In genomic region chr10:26489081-26489480, GRCh38 we compare ENCODE assay signal across 13 cellular contexts. TPM values are rescaled to one million over a fixed set of nuclear protein-coding genes. Genes with fewer than 3 reads are reported as not detected.
A peak's percentile ranks its signal among the peaks of the same experiment; 100 is the strongest.
DNase-seq lines count a peak whose midpoint lies in the region; ATAC-seq lines count a peak whose summit lies in the region.
"Had no signal": no experiment of that assay in that cellular context is flagged by ENCODE, and none has a peak within 500 bp of the region (broad histone marks: within the 10 kb centered on the region; RNA-seq: fewer than 3 reads in every experiment).

No MANE protein-coding gene starts in this region.

- H3K4me3 Mint-ChIP-seq in activated T-cell treated with anti-CD3 and anti-CD28 coated beads, Interleukin-2, amount 50 U/mL, for 72 hours = peak overlapping the region in 1 of 2 donors; percentile 67
- peak overlapping the region in 2 of 3 donors; percentile 0 to 20 for H3K4me3 Mint-ChIP-seq in T-cell
- H3K4me3 Mint-ChIP-seq in dendritic cell treated with granulocyte-macrophage colony-stimulating factor and Interleukin-4, amounts not matched to agents 40 ng/mL and 50 ng/mL, for 4 days = no peak overlapping the region
- peak overlapping the region in 1 of 2 donors; percentile 71 for H3K4me3 Mint-ChIP-seq in stimulated activated naive B cell treated with anti-CD40 and anti-IgM and Interleukin-4, amounts not matched to agents 10 μg/mL and 1 μg/mL and 100 μg/mL, for 72 hours
- H3K4me3 Mint-ChIP-seq: neural crest cell had no signal

- CTCF ChIA-PET in T-cell (lab: Charles Lee) = interaction anchor here (0.5 to 1.0 kb wide), 3 partner anchors 20 to 702 kb away, joined by 3 read pairs; no protein-coding TSS in a partner anchor

- peak overlapping the region; percentile 58 for H3K27ac Mint-ChIP-seq in activated T-cell treated with anti-CD3 and anti-CD28 coated beads, Interleukin-2, amount 50 U/mL, for 72 hours
- peak overlapping the region; percentile 91 to 92 for H3K27ac Mint-ChIP-seq in T-cell
- H3K27ac Mint-ChIP-seq in dendritic cell treated with granulocyte-macrophage colony-stimulating factor and Interleukin-4, amounts not matched to agents 40 ng/mL and 50 ng/mL, for 4 days = peak overlapping the region; percentile 60
- H3K27ac Mint-ChIP-seq in stimulated activated naive B cell treated with anti-CD40 and anti-IgM and Interleukin-4, amounts not matched to agents 10 μg/mL and 1 μg/mL and 100 μg/mL, for 72 hours = peak overlapping the region; percentile 92

- ATAC-seq in activated T-cell treated with anti-CD3 and anti-CD28 coated beads, Interleukin-2, amount 50 U/mL, for 72 hours (replicated peaks in 1 of 2) = no peak
- ATAC-seq in T-cell (replicated peaks in 1 of 4) (no peak), HG02970 (IDR thresholded peaks at IDR 0.05; ENCODE audit: low FRiP score, unreplicated experiment) (no peak)
- no peak for ATAC-seq in stimulated activated naive B cell treated with anti-CD40 and anti-IgM and Interleukin-4, amounts not matched to agents 10 μg/mL and 1 μg/mL and 100 μg/mL, for 72 hours (replicated peaks)
- ATAC-seq: body of pancreas had no signal

- POLR2A ChIA-PET in T-cell (lab: Charles Lee) = no interaction called here

- H3K4me1 Mint-ChIP-seq in activated T-cell treated with anti-CD3 and anti-CD28 coated beads, Interleukin-2, amount 50 U/mL, for 72 hours (ENCODE audit: low read depth) = peaks cover 54% of the 10 kb centered on the region
- H3K4me1 Mint-ChIP-seq in T-cell = peaks cover 64 to 68% (median 65%) of the 10 kb centered on the region in 3 donors
- H3K4me1 Mint-ChIP-seq in dendritic cell treated with granulocyte-macrophage colony-stimulating factor and Interleukin-4, amounts not matched to agents 40 ng/mL and 50 ng/mL, for 4 days (ENCODE audit: low read depth) = peaks cover 59% of the 10 kb centered on the region
- peaks cover 33 to 53% of the 10 kb centered on the region in 2 donors for H3K4me1 Mint-ChIP-seq in stimulated activated naive B cell treated with anti-CD40 and anti-IgM and Interleukin-4, amounts not matched to agents 10 μg/mL and 1 μg/mL and 100 μg/mL, for 72 hours

- intact Hi-C loops in dendritic cell treated with granulocyte-macrophage colony-stimulating factor and Interleukin-4, amounts not matched to agents 40 ng/mL and 50 ng/mL, for 4 days (cut with micrococcal nuclease) = no loop called here

- DNase-seq in activated T-cell treated with anti-CD3 and anti-CD28 coated beads, Interleukin-2, amount 50 U/mL, for 72 hours = no peak
- DNase-seq in activated T-cell treated with anti-CD3 and anti-CD28 coated beads, Interleukin-2, amount 50 U/mL, for 1 hour = no peak
- DNase-seq in T-cell = no peak
- no peak for DNase-seq in stimulated activated naive B cell treated with anti-CD40 and anti-IgM and Interleukin-4, amounts not matched to agents 10 μg/mL and 1 μg/mL and 100 μg/mL, for 72 hours
- DNase-seq in amniotic stem cell (lab: John Stamatoyannopoulos, UW) = no peak
- no peak for DNase-seq in superior temporal gyrus (ENCODE audit: extremely low spot score)
- DNase-seq: activated CD4-positive, alpha-beta T cell treated with anti-CD3 and anti-CD28 coated beads for 1 hour; body of pancreas; NCI-H187; NCI-H345 had no signal

- H3K36me3 Mint-ChIP-seq in activated T-cell treated with anti-CD3 and anti-CD28 coated beads, Interleukin-2, amount 50 U/mL, for 72 hours (ENCODE audit: insufficient read depth in 2 of 2) = peaks cover 7 to 18% of the 10 kb centered on the region in 2 donors
- peaks cover 31% of the 10 kb centered on the region for H3K36me3 Mint-ChIP-seq in T-cell
- H3K36me3 Mint-ChIP-seq in dendritic cell treated with granulocyte-macrophage colony-stimulating factor and Interleukin-4, amounts not matched to agents 40 ng/mL and 50 ng/mL, for 4 days (ENCODE audit: low read depth) = peaks cover 68% of the 10 kb centered on the region
- H3K36me3 Mint-ChIP-seq in stimulated activated naive B cell treated with anti-CD40 and anti-IgM and Interleukin-4, amounts not matched to agents 10 μg/mL and 1 μg/mL and 100 μg/mL, for 72 hours = peaks cover 34 to 43% of the 10 kb centered on the region in 2 donors

- no peaks in the 10 kb centered on the region for H3K27me3 Mint-ChIP-seq in activated T-cell treated with anti-CD3 and anti-CD28 coated beads, Interleukin-2, amount 50 U/mL, for 72 hours (ENCODE audit: low read depth)
- no peaks in the 10 kb centered on the region for H3K27me3 Mint-ChIP-seq in T-cell
- no peaks in the 10 kb centered on the region for H3K27me3 Mint-ChIP-seq in dendritic cell treated with granulocyte-macrophage colony-stimulating factor and Interleukin-4, amounts not matched to agents 40 ng/mL and 50 ng/mL, for 4 days
- H3K27me3 Mint-ChIP-seq in stimulated activated naive B cell treated with anti-CD40 and anti-IgM and Interleukin-4, amounts not matched to agents 10 μg/mL and 1 μg/mL and 100 μg/mL, for 72 hours = no peaks in the 10 kb centered on the region

- H3K9me3 Mint-ChIP-seq in activated T-cell treated with anti-CD3 and anti-CD28 coated beads, Interleukin-2, amount 50 U/mL, for 72 hours = no peaks in the 10 kb centered on the region
- peaks cover 0 to 3% (median 0%) of the 10 kb centered on the region in 3 donors for H3K9me3 Mint-ChIP-seq in T-cell
- H3K9me3 Mint-ChIP-seq in dendritic cell treated with granulocyte-macrophage colony-stimulating factor and Interleukin-4, amounts not matched to agents 40 ng/mL and 50 ng/mL, for 4 days = peaks cover 7% of the 10 kb centered on the region
- peaks cover 0 to 2% of the 10 kb centered on the region in 2 donors for H3K9me3 Mint-ChIP-seq in stimulated activated naive B cell treated with anti-CD40 and anti-IgM and Interleukin-4, amounts not matched to agents 10 μg/mL and 1 μg/mL and 100 μg/mL, for 72 hours

RNA-seq across cellular contexts. Expression of gene APBB1IP, which starts 50.9 kb away (rescaled TPM):
- 10 to 100 TPM; 44.1 to 49.7 TPM for total RNA-seq in activated T-cell treated with anti-CD3 and anti-CD28 coated beads, Interleukin-2, amount 50 U/mL, for 72 hours
- 100 to 1,000 TPM in 1 of 5 donors, 10 to 100 TPM in 4; 86.5 to 102 (median 88.4) TPM for total RNA-seq in T-cell
- total RNA-seq: neural crest cell had no signal
